ENCODE assay signal across 1 cellular context in genomic region chr6:69584913-69585729, GRCh38.
TF ChIP-seq lines count a peak whose summit lies in the region.

No MANE protein-coding gene starts in this region.

TF ChIP-seq in SK-N-SH, 30 proteins besides CTCF, POLR2A, EP300 and RAD21 (continued from another document):
- no peak for TF ChIP-seq TAF1 (IDR thresholded peaks at IDR 0.05; ENCODE audit: borderline replicate concordance, low read depth, low read length)
- peak; percentile 73 for TF ChIP-seq FOXM1 (IDR thresholded peaks at IDR 0.05; ENCODE audit: low read depth)
- TF ChIP-seq JUND (IDR thresholded peaks at IDR 0.05) = peak; percentile 43; the same call in 1 of the 2 replicates
- TF ChIP-seq PBX3 (IDR thresholded peaks at IDR 0.05) = peak; percentile 89
- TF ChIP-seq NRF1 (IDR thresholded peaks at IDR 0.05; ENCODE audit: low read depth, low read length) = no peak
- TF ChIP-seq NFIC (IDR thresholded peaks at IDR 0.05; ENCODE audit: borderline replicate concordance) = no peak
- TF ChIP-seq RXRA (IDR thresholded peaks at IDR 0.05; ENCODE audit: borderline replicate concordance, low read depth) = peak; percentile 10; the same call in 1 of the 2 replicates
- TF ChIP-seq SIN3A (IDR thresholded peaks at IDR 0.05; ENCODE audit: borderline replicate concordance, low read depth, low read length) = no peak; the same call in 1 of the 2 replicates
- peak; percentile 88 for TF ChIP-seq TEAD4 (IDR thresholded peaks at IDR 0.05; ENCODE audit: borderline replicate concordance, insufficient read depth)
- TF ChIP-seq IRF3 (IDR thresholded peaks at IDR 0.05; ENCODE audit: low read depth, low read length) = no peak
- TF ChIP-seq GATA2 (CRISPR knock-in tag; IDR thresholded peaks at IDR 0.05) = peak; percentile 96
- no peak for TF ChIP-seq ELF1 (IDR thresholded peaks at IDR 0.05)
